In genomic region chr15:62112616-62113593, GRCh38 we compare ENCODE assay signal across 10 cellular contexts. TPM values are rescaled to one million over a fixed set of nuclear protein-coding genes. Genes with fewer than 3 reads are reported as not detected.
A peak's percentile ranks its signal among the peaks of the same experiment; 100 is the strongest.
DNase-seq lines count a peak whose midpoint lies in the region; ATAC-seq and TF ChIP-seq lines count a peak whose summit lies in the region.
"Had no signal": no experiment of that assay in that cellular context is flagged by ENCODE, and none has a peak within 500 bp of the region (broad histone marks: within the 10 kb centered on the region; RNA-seq: fewer than 3 reads in every experiment).

No MANE protein-coding gene starts in this region.

- H2BK5ac ChIP-seq in mesendoderm (ENCODE audit: low read length): no peak overlapping the region

- ATAC-seq in left lung (peak; percentile 87), GM19023 (IDR thresholded peaks at IDR 0.05; ENCODE audit: unreplicated experiment) (no peak)

- H3K4me1 ChIP-seq in left lung (no peaks in the 10 kb centered on the region), vagina (peaks cover 49% of the 10 kb centered on the region), mesendoderm (ENCODE audit: control insufficient read depth, low read depth, low read length) (peaks cover under 1% of the 10 kb centered on the region)

- no peak overlapping the region for H3K56ac ChIP-seq in mesendoderm (ENCODE audit: low read length)

- no peak overlapping the region for H4K5ac ChIP-seq in mesendoderm (ENCODE audit: low read length)

- H2BK120ac ChIP-seq in mesendoderm (ENCODE audit: low read depth, low read length): no peak overlapping the region

- H4K8ac ChIP-seq in mesendoderm (ENCODE audit: low read depth, low read length): no peak overlapping the region

- no peak overlapping the region for H3K4me3 Mint-ChIP-seq in MCF 10A (ENCODE audit: unreplicated experiment)

- DNase-seq in HT1080 (ENCODE audit: low read depth): peak; percentile 91
- peak; percentile 93 for DNase-seq in MCF 10A (ENCODE audit: unreplicated experiment)
- no peak for DNase-seq in left lung
- DNase-seq in ureter (ENCODE audit: low spot score): no peak
- DNase-seq in vagina (ENCODE audit: extremely low spot score in 2 of 2): no peak
- DNase-seq in mesendoderm: no peak
- DNase-seq: NCI-H446 treated with DMSO at 0.1 percent for 48 hours had no signal

- H3K23ac ChIP-seq in mesendoderm (ENCODE audit: low read length): no peak overlapping the region

- WGBS in mesendoderm (ENCODE audit: extremely low coverage, insufficient coverage, low lambda C conversion rate): no CpG with 5 or more reads among the region's 11 CpGs

- H2BK15ac ChIP-seq in mesendoderm (replicated peaks; ENCODE audit: low read depth): no peak overlapping the region

- H3K9me3 ChIP-seq in left lung (no peaks in the 10 kb centered on the region), vagina (no peaks in the 10 kb centered on the region)

- no peak for TF ChIP-seq POLR2A in vagina (IDR thresholded peaks at IDR 0.05)

- H3K36me3 ChIP-seq in left lung: no peaks in the 10 kb centered on the region
- H3K36me3 ChIP-seq in vagina: no peaks in the 10 kb centered on the region
- H3K36me3 ChIP-seq in mesendoderm (ENCODE audit: control insufficient read depth, insufficient read depth, low read length): no peaks in the 10 kb centered on the region

- H3K9ac ChIP-seq in mesendoderm (ENCODE audit: low read length): no peak overlapping the region

- H3K79me1 ChIP-seq in mesendoderm (ENCODE audit: low read length): no peaks in the 10 kb centered on the region

- intact Hi-C loops in MCF 10A (cut with micrococcal nuclease) (no loop called here), left lung (cut with DNase I) (no loop called here), vagina (cut with DNase I) (no loop called here)

- H3K79me2 ChIP-seq in mesendoderm (ENCODE audit: control insufficient read depth, insufficient read depth, low read length): no peaks in the 10 kb centered on the region

- no peaks in the 10 kb centered on the region for H3K27me3 Mint-ChIP-seq in MCF 10A (ENCODE audit: insufficient read depth, unreplicated experiment)

- POLR2A ChIA-PET in MCF 10A (lab: Yijun Ruan, JAX): interaction anchor here (0.6 to 1.5 kb wide), 5 partner anchors 20 to 35 kb away, joined by 3 to 5 read pairs (median 3); no protein-coding TSS in a partner anchor

- H3K27ac ChIP-seq in 22Rv1 (peak overlapping the region; percentile 69), left lung (no peak overlapping the region), vagina (no peak overlapping the region), mesendoderm (ENCODE audit: low read depth, low read length) (no peak overlapping the region)

- H3K18ac ChIP-seq in mesendoderm (ENCODE audit: low read length): no peak overlapping the region

- H3K4me1 Mint-ChIP-seq in MCF 10A (ENCODE audit: insufficient read depth, unreplicated experiment): peaks cover 51% of the 10 kb centered on the region

- no peak overlapping the region for H3K4ac ChIP-seq in mesendoderm (ENCODE audit: low read depth, low read length)

- H3K27me3 ChIP-seq in left lung: no peaks in the 10 kb centered on the region
- no peaks in the 10 kb centered on the region for H3K27me3 ChIP-seq in vagina
- no peaks in the 10 kb centered on the region for H3K27me3 ChIP-seq in mesendoderm (ENCODE audit: insufficient read depth, low read length, poor library complexity)

- H2AK5ac ChIP-seq in mesendoderm (ENCODE audit: low read length): no peak overlapping the region

- no peaks in the 10 kb centered on the region for H3K9me3 Mint-ChIP-seq in MCF 10A (ENCODE audit: unreplicated experiment)

- H3K4me2 ChIP-seq in mesendoderm (ENCODE audit: low read length): no peak overlapping the region

- CTCF ChIA-PET in MCF 10A (lab: Yijun Ruan, JAX): interaction anchor here (0.6 to 2.4 kb wide), 6 partner anchors 11 to 231 kb away, joined by 3 to 7 read pairs (median 4); no protein-coding TSS in a partner anchor

- peaks cover 6% of the 10 kb centered on the region for H3K36me3 Mint-ChIP-seq in MCF 10A (ENCODE audit: insufficient read depth, unreplicated experiment)

- H3K27ac Mint-ChIP-seq in MCF 10A (ENCODE audit: low read depth, unreplicated experiment): peak overlapping the region; percentile 90

- TF ChIP-seq CTCF in 22Rv1 (IDR thresholded peaks at IDR 0.05): no peak
- TF ChIP-seq CTCF in MCF 10A (IDR thresholded peaks at IDR 0.05; ENCODE audit: unreplicated experiment): no peak
- TF ChIP-seq CTCF in left lung (IDR thresholded peaks at IDR 0.05): no peak
- no peak for TF ChIP-seq CTCF in vagina (IDR thresholded peaks at IDR 0.05)

- H3K4me3 ChIP-seq in left lung (no peak overlapping the region), vagina (no peak overlapping the region), mesendoderm (ENCODE audit: low read length) (no peak overlapping the region)

- TSS peak; percentile 95 for BruUV-seq in MCF 10A (replicated peaks; lab: Mats Ljungman, UMichigan)

RNA-seq across cellular contexts. Expression of gene C2CD4A, which starts 46.1 kb away (rescaled TPM):
- not detected in 2 replicates for total RNA-seq in HT1080 (2014; rRNA removed; shearing (Covaris generic))
- polyA plus RNA-seq in HT1080 (2015; cell fraction: cytosol; rRNA removed): not detected in 2 replicates
- polyA plus RNA-seq in HT1080 (2015; cell fraction: nucleus; rRNA removed): not detected in 2 replicates
- 0.16 TPM in 1 of 2 replicates, not detected in the other for total RNA-seq in MCF 10A (2022)
- under 1 TPM; 0.44 to 0.79 TPM for total RNA-seq in left lung
- 0.49 TPM for total RNA-seq in ureter
- not detected for total RNA-seq in vagina
- 0.01 TPM for polyA plus RNA-seq in mesendoderm (2013, experiment 1 of 2)
- polyA plus RNA-seq in mesendoderm (2013, experiment 2 of 2): 0.04 TPM
- total RNA-seq: posterior vena cava had no signal

RNA-seq across cellular contexts. Expression of gene C2CD4B, which starts 52.2 kb away (rescaled TPM):
- total RNA-seq in HT1080 (2014; rRNA removed; shearing (Covaris generic)): not detected in 2 replicates
- not detected in 2 replicates for polyA plus RNA-seq in HT1080 (2015; cell fraction: cytosol; rRNA removed)
- not detected in 2 replicates for polyA plus RNA-seq in HT1080 (2015; cell fraction: nucleus; rRNA removed)
- total RNA-seq in MCF 10A (2022) (not detected in 2 replicates), left lung (1 to 10 TPM; 2.4 to 4.2 TPM), ureter (2.8 TPM), vagina (0.49 TPM)
- polyA plus RNA-seq in mesendoderm (2013, experiment 1 of 2): 0.42 TPM
- polyA plus RNA-seq in mesendoderm (2013, experiment 2 of 2): 0.29 TPM

RNA-seq across cellular contexts. Expression of gene VPS13C, which starts 52.7 kb away (rescaled TPM):
- total RNA-seq in HT1080 (2014; rRNA removed; shearing (Covaris generic)): 11.2 and 11.4 TPM in 2 replicates
- polyA plus RNA-seq in HT1080 (2015; cell fraction: cytosol; rRNA removed): 7.1 and 11.5 TPM in 2 replicates
- 97.9 and 104 TPM in 2 replicates for polyA plus RNA-seq in HT1080 (2015; cell fraction: nucleus; rRNA removed)
- total RNA-seq in MCF 10A (2022) (47.4 and 58.7 TPM in 2 replicates), left lung (10 to 100 TPM; 83.7 to 96.7 TPM), ureter (166 TPM), vagina (52.5 TPM)
- 2.4 TPM for polyA plus RNA-seq in mesendoderm (2013, experiment 1 of 2)
- 2.5 TPM for polyA plus RNA-seq in mesendoderm (2013, experiment 2 of 2)

Comparison
In these comparisons a context has a peak if more than half of its experiments do, and no peak if none do; other contexts are left out.
1. DNase-seq: peak in HT1080 (single experiment) and MCF 10A (single experiment); none in left lung (0 of 2), ureter (single experiment), vagina (0 of 2) and mesendoderm (single experiment).